1 cellular context compared by ENCODE assay signal in the genomic region with DNA sequence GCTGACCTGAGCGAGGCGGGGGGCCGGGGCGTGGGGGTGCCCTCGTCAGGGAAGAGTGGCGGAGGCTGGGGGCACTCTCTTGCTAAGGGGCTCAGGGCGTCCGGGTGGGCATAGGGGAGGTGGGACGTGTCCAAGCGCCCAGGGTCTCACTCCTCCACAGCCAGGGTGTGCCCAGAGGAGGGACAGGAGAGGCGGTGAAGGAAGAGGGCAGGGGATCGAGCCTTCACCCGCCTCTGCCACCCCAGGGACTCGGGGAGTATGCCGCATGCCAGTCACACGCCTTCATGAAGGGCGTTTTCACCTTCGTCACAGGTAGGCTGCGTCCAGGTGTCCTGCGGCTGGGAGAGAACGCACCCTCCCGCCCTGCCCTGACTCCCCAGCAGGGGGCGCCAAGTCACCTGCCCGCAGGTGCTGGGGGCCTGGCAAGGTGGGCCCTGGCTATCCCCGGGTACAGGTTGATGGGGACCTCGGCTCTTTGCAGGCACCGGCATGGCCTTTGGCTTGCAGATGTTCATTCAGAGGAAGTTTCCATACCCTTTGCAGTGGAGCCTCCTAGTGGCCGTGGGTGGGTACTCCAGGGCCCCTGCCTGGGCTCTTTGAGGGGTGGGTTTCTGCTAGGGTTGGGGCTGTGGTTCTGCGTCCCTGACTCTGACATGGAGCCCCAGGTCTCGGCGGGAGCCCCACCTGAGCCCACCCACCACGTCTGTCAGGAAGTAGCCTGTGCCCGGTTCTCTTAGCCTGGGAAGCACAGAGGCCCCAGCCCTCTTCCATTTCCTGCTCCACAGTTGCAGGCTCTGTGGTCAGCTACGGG.
TF ChIP-seq lines count a peak whose summit lies in the region.

No MANE protein-coding gene starts in this region.

TF ChIP-seq in HepG2, 621 proteins besides CTCF, POLR2A, EP300 and RAD21 (continued from another document and continues in another):
- TF ChIP-seq, protein P1, sequence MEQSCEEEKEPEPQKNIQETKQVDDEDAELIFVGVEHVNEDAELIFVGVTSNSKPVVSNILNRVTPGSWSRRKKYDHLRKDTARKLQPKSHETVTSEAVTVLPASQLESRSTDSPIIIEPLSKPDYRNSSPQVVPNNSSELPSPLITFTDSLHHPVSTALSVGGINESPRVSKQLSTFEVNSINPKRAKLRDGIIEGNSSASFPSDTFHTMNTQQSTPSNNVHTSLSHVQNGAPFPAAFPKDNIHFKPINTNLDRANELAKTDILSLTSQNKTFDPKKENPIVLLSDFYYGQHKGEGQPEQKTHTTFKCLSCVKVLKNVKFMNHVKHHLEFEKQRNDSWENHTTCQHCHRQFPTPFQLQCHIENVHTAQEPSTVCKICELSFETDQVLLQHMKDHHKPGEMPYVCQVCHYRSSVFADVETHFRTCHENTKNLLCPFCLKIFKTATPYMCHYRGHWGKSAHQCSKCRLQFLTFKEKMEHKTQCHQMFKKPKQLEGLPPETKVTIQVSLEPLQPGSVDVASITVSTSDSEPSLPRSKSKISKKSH (CRISPR knock-in tag; IDR thresholded peaks at IDR 0.05; ENCODE audit: borderline replicate concordance): peak; percentile 88; the same call in 1 of the 2 replicates
- TF ChIP-seq ZSCAN25 (CRISPR knock-in tag; IDR thresholded peaks at IDR 0.05): no peak; the same call in 1 of the 2 replicates
- no peak; the same call in 1 of the 2 replicates for TF ChIP-seq GMEB1 (CRISPR knock-in tag; IDR thresholded peaks at IDR 0.05; ENCODE audit: borderline replicate concordance)
- TF ChIP-seq MXD4 (CRISPR knock-in tag; IDR thresholded peaks at IDR 0.05): no peak
- TF ChIP-seq ZNF362 (CRISPR knock-in tag; IDR thresholded peaks at IDR 0.05; ENCODE audit: borderline replicate concordance): no peak
- TF ChIP-seq, protein P2, sequence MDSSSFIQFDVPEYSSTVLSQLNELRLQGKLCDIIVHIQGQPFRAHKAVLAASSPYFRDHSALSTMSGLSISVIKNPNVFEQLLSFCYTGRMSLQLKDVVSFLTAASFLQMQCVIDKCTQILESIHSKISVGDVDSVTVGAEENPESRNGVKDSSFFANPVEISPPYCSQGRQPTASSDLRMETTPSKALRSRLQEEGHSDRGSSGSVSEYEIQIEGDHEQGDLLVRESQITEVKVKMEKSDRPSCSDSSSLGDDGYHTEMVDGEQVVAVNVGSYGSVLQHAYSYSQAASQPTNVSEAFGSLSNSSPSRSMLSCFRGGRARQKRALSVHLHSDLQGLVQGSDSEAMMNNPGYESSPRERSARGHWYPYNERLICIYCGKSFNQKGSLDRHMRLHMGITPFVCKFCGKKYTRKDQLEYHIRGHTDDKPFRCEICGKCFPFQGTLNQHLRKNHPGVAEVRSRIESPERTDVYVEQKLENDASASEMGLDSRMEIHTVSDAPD (CRISPR knock-in tag; IDR thresholded peaks at IDR 0.05): no peak
- TF ChIP-seq IKZF4 (CRISPR knock-in tag; IDR thresholded peaks at IDR 0.05; ENCODE audit: borderline replicate concordance, low read depth, not compliant biosample characterization): no peak
- TF ChIP-seq KDM6A (CRISPR knock-in tag; IDR thresholded peaks at IDR 0.05; ENCODE audit: low read depth): no peak
- no peak for TF ChIP-seq TRIM22 (IDR thresholded peaks at IDR 0.05)
- no peak for TF ChIP-seq SOX6 (IDR thresholded peaks at IDR 0.05)
- no peak for TF ChIP-seq SOX6 (CRISPR knock-in tag; IDR thresholded peaks at IDR 0.05)
- TF ChIP-seq ZNF264 (CRISPR knock-in tag; IDR thresholded peaks at IDR 0.05): no peak
- TF ChIP-seq SRSF1 (optimal IDR thresholded peaks at IDR 0.05; ENCODE audit: low read depth, low read length): no peak
- TF ChIP-seq, protein P3, sequence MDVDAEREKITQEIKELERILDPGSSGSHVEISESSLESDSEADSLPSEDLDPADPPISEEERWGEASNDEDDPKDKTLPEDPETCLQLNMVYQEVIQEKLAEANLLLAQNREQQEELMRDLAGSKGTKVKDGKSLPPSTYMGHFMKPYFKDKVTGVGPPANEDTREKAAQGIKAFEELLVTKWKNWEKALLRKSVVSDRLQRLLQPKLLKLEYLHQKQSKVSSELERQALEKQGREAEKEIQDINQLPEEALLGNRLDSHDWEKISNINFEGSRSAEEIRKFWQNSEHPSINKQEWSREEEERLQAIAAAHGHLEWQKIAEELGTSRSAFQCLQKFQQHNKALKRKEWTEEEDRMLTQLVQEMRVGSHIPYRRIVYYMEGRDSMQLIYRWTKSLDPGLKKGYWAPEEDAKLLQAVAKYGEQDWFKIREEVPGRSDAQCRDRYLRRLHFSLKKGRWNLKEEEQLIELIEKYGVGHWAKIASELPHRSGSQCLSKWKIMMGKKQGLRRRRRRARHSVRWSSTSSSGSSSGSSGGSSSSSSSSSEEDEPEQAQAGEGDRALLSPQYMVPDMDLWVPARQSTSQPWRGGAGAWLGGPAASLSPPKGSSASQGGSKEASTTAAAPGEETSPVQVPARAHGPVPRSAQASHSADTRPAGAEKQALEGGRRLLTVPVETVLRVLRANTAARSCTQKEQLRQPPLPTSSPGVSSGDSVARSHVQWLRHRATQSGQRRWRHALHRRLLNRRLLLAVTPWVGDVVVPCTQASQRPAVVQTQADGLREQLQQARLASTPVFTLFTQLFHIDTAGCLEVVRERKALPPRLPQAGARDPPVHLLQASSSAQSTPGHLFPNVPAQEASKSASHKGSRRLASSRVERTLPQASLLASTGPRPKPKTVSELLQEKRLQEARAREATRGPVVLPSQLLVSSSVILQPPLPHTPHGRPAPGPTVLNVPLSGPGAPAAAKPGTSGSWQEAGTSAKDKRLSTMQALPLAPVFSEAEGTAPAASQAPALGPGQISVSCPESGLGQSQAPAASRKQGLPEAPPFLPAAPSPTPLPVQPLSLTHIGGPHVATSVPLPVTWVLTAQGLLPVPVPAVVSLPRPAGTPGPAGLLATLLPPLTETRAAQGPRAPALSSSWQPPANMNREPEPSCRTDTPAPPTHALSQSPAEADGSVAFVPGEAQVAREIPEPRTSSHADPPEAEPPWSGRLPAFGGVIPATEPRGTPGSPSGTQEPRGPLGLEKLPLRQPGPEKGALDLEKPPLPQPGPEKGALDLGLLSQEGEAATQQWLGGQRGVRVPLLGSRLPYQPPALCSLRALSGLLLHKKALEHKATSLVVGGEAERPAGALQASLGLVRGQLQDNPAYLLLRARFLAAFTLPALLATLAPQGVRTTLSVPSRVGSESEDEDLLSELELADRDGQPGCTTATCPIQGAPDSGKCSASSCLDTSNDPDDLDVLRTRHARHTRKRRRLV (CRISPR knock-in tag; IDR thresholded peaks at IDR 0.05): no peak
- TF ChIP-seq MAFF (IDR thresholded peaks at IDR 0.05; ENCODE audit: low read depth, low read length): no peak
- peak; percentile 58; the same call in 1 of the 2 replicates for TF ChIP-seq ZNF777 (CRISPR knock-in tag; IDR thresholded peaks at IDR 0.05)
- TF ChIP-seq FOXK1 (CRISPR knock-in tag; IDR thresholded peaks at IDR 0.05; ENCODE audit: borderline replicate concordance, low read depth): no peak
- TF ChIP-seq NFE2L2 (IDR thresholded peaks at IDR 0.05; ENCODE audit: low read length): no peak
- TF ChIP-seq ZNF788 (CRISPR knock-in tag; IDR thresholded peaks at IDR 0.05; ENCODE audit: borderline replicate concordance): no peak
- no peak for TF ChIP-seq KLF6 (CRISPR knock-in tag; IDR thresholded peaks at IDR 0.05)
- TF ChIP-seq CENPX (CRISPR knock-in tag; IDR thresholded peaks at IDR 0.05): no peak
- peak; percentile 21; the same call in 1 of the 2 replicates for TF ChIP-seq CHCHD3 (CRISPR knock-in tag; IDR thresholded peaks at IDR 0.05)
- no peak for TF ChIP-seq TSC22D2 (CRISPR knock-in tag; IDR thresholded peaks at IDR 0.05; ENCODE audit: borderline replicate concordance)
- peak; percentile 96 for TF ChIP-seq BRD4 (CRISPR knock-in tag; IDR thresholded peaks at IDR 0.05)
- no peak for TF ChIP-seq ZNF841 (CRISPR knock-in tag; IDR thresholded peaks at IDR 0.05; ENCODE audit: borderline replicate concordance)
- no peak for TF ChIP-seq SOX13 (IDR thresholded peaks at IDR 0.05)
- TF ChIP-seq SOX13 (CRISPR knock-in tag; conservative IDR thresholded peaks at IDR 0.05 in 1 of 2, IDR thresholded peaks at IDR 0.05 in 1 of 2): 0 out of 4 replicates have a peak, but pooled peaks of 1 of the 2 experiments have one; percentile 5
- no peak for TF ChIP-seq GRHL1 (CRISPR knock-in tag; conservative IDR thresholded peaks at IDR 0.05)
- TF ChIP-seq PRDM15 (CRISPR knock-in tag; IDR thresholded peaks at IDR 0.05): no peak
- TF ChIP-seq CREM (IDR thresholded peaks at IDR 0.05): no peak
- no peak for TF ChIP-seq CREM (CRISPR knock-in tag; IDR thresholded peaks at IDR 0.05)
- 0 out of 2 replicates have a peak, but pooled peaks have one; percentile 3 for TF ChIP-seq ELF1 (CRISPR knock-in tag; IDR thresholded peaks at IDR 0.05)
- no peak for TF ChIP-seq FOSL2 (CRISPR knock-in tag; IDR thresholded peaks at IDR 0.05)
- peak; percentile 37 for TF ChIP-seq RBM39 (IDR thresholded peaks at IDR 0.05; ENCODE audit: low read depth, low read length, poor library complexity, severe bottlenecking)
- 0 out of 2 replicates have a peak, but pooled peaks have one; percentile 11 for TF ChIP-seq TMF1 (CRISPR knock-in tag; IDR thresholded peaks at IDR 0.05; ENCODE audit: low read depth)
- peak; percentile 49; the same call in 1 of the 2 replicates for TF ChIP-seq SPEN (CRISPR knock-in tag; IDR thresholded peaks at IDR 0.05; ENCODE audit: low read depth)
- TF ChIP-seq SAP130 (CRISPR knock-in tag; IDR thresholded peaks at IDR 0.05; ENCODE audit: low read depth): peak; percentile 61
- no peak for TF ChIP-seq NCOR1 (IDR thresholded peaks at IDR 0.05; ENCODE audit: borderline replicate concordance, low read length)
